In the genomic region with DNA sequence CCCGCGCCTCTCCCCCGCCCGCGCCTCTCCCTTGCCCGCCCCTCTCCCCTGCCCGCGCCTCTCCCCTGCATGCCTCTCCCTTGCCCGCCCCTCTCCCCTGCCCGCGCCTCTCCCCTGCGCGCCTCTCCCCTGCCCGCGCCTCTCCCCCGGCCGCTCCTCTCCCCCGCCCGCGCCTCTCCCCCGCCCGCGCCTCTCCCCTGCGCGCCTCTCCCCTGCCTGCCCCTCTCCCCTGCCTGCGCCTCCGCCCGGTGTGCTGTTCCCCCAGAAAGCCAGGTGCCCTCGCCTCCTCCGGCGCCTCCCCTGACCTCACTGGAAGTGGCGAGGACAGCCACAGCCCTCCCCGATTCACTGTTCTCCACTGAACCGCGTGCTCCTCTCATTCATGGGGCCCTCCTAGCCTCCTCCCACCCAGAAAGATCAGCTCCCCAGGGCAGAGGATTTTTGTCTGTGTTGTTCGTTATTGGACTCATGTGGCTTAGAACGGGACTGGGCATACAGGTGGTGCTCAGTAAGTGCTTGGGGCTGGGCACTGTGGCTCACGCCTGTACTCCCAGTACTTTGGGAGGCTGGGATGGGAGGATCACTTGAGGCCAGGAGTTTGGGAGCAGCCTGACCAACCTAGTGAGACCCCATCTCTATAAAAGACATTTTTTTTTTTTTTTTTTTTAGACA, we compare ENCODE assay signal across 18 cellular contexts. TPM values are rescaled to one million over a fixed set of nuclear protein-coding genes. Genes with fewer than 3 reads are reported as not detected.
DNase-seq lines count a peak whose midpoint lies in the region; ATAC-seq and TF ChIP-seq lines count a peak whose summit lies in the region.
"Had no signal": no experiment of that assay in that cellular context is flagged by ENCODE, and none has a peak within 500 bp of the region (broad histone marks: within the 10 kb centered on the region; RNA-seq: fewer than 3 reads in every experiment).

No MANE protein-coding gene starts in this region.

- H3K4me3 ChIP-seq in MM.1S (ENCODE audit: low read length) (no peak overlapping the region), mammary epithelial cell (replicated peaks in 1 of 3; ENCODE audit: insufficient read depth in 1 of 3, low read depth in 2 of 3, low read length in 3 of 3) (no peak overlapping the region)
- H3K4me3 ChIP-seq: lung had no signal

- TF ChIP-seq CTCF in MM.1S (IDR thresholded peaks at IDR 0.05; ENCODE audit: low read length) = no peak
- TF ChIP-seq CTCF in mammary epithelial cell (conservative IDR thresholded peaks at IDR 0.05 in 1 of 2, IDR thresholded peaks at IDR 0.05 in 1 of 2; ENCODE audit: extremely low read depth in 1 of 2, insufficient read depth in 1 of 2, low read depth in 1 of 2, low read length in 2 of 2) = no peak

- H3K27me3 ChIP-seq in MM.1S (replicated peaks; ENCODE audit: insufficient read depth, low read length) (peaks cover 81% of the 10 kb centered on the region), mammary epithelial cell (ENCODE audit: insufficient read depth, low read length) (peaks cover 9% of the 10 kb centered on the region)

- H3K4me1 ChIP-seq in MM.1S (ENCODE audit: low read length) = peaks cover 8% of the 10 kb centered on the region; the same call in 1 of the 2 replicates
- peaks cover 14% of the 10 kb centered on the region for H3K4me1 ChIP-seq in mammary epithelial cell (ENCODE audit: insufficient read depth, low read length)

- peak overlapping the region; percentile 49 for H3K27ac Mint-ChIP-seq in T-helper 1 cell treated with Interleukin-12 subunit alpha and Interleukin-12 subunit beta and Interleukin-4 antibody, amounts not matched to agents 30 μg/mL and 1 μg/mL, for 36 hours
- H3K27ac Mint-ChIP-seq: activated CD4-positive, alpha-beta T cell treated with anti-CD3 and anti-CD28 coated beads for 36 hours; activated naive CD4-positive, alpha-beta T cell treated with anti-CD3 and anti-CD28 coated beads, Interleukin-2, amount 50 U/mL, for 72 hours had no signal

- ATAC-seq in GM21529 (IDR thresholded peaks at IDR 0.05; ENCODE audit: unreplicated experiment) = no peak
- ATAC-seq in HG03095 (IDR thresholded peaks at IDR 0.05; ENCODE audit: unreplicated experiment) = no peak
- ATAC-seq: activated CD4-positive, alpha-beta T cell treated with anti-CD3 and anti-CD28 coated beads for 36 hours; activated naive CD4-positive, alpha-beta T cell treated with anti-CD3 and anti-CD28 coated beads, Interleukin-2, amount 50 U/mL, for 72 hours had no signal

- H3K27ac ChIP-seq in MM.1S (ENCODE audit: low read length) (no peak overlapping the region), mammary epithelial cell (ENCODE audit: insufficient read depth, low read depth, low read length) (no peak overlapping the region)
- H3K27ac ChIP-seq: tibial nerve had no signal

- peaks cover 2% of the 10 kb centered on the region for H3K4me1 Mint-ChIP-seq in T-helper 1 cell treated with Interleukin-12 subunit alpha and Interleukin-12 subunit beta and Interleukin-4 antibody, amounts not matched to agents 30 μg/mL and 1 μg/mL, for 36 hours (ENCODE audit: low read depth)

- in situ Hi-C loops in mammary epithelial cell (cut with MboI; ENCODE audit: low sequenced_read_pairs in 2 of 2) = no loop called here

- H3K36me3 ChIP-seq in MM.1S (replicated peaks; ENCODE audit: insufficient read depth, low read length) = no peaks in the 10 kb centered on the region
- H3K36me3 ChIP-seq in mammary epithelial cell (ENCODE audit: insufficient read depth, low read length) = no peaks in the 10 kb centered on the region
- H3K36me3 ChIP-seq: tibial nerve had no signal

- H4K20me1 ChIP-seq in MM.1S (ENCODE audit: insufficient read depth, low read length) = no peaks in the 10 kb centered on the region
- H4K20me1 ChIP-seq in mammary epithelial cell (ENCODE audit: insufficient read depth, low read length) = no peaks in the 10 kb centered on the region

- no peaks in the 10 kb centered on the region for H3K79me2 ChIP-seq in MM.1S (ENCODE audit: low read length)
- no peaks in the 10 kb centered on the region for H3K79me2 ChIP-seq in mammary epithelial cell (ENCODE audit: insufficient read depth, low read length)

- H3K9me2 ChIP-seq in MM.1S (replicated peaks; ENCODE audit: insufficient read depth, low read length) = no peaks in the 10 kb centered on the region

- dilution Hi-C loops in mammary epithelial cell (cut with HindIII; ENCODE audit: low sequenced_read_pairs) = no loop called here

- no TSS peak for BruUV-seq in mammary epithelial cell (replicated peaks; lab: Mats Ljungman, UMichigan)

- H3F3A ChIP-seq in MM.1S (ENCODE audit: insufficient read depth, low read length) = peaks cover 9% of the 10 kb centered on the region

- H2AFZ ChIP-seq in MM.1S (ENCODE audit: low read length) (no peak overlapping the region), mammary epithelial cell (ENCODE audit: low read depth, low read length) (peak overlapping the region; percentile 39)

- H3K4me2 ChIP-seq in MM.1S (ENCODE audit: low read depth, low read length) = 0 out of 2 replicates have a peak overlapping the region, but pooled peaks have one; percentile 16
- no peak overlapping the region for H3K4me2 ChIP-seq in mammary epithelial cell (ENCODE audit: insufficient read depth, low read depth, low read length)

- H3K9me3 ChIP-seq in MM.1S (replicated peaks; ENCODE audit: insufficient read depth, low read length) = no peaks in the 10 kb centered on the region
- no peaks in the 10 kb centered on the region for H3K9me3 ChIP-seq in mammary epithelial cell (replicated peaks; ENCODE audit: insufficient read depth, low read length)
- H3K9me3 ChIP-seq: tibial nerve had no signal

- DNase-seq in T-helper 1 cell = no peak
- DNase-seq in MM.1S = no peak
- no peak for DNase-seq in mammary epithelial cell
- peak; percentile 60 for DNase-seq in posterior vena cava (ENCODE audit: low spot score)
- DNase-seq in NCI-H2029 treated with DMSO at 0.1 percent for 48 hours (lab: John Stamatoyannopoulos, UW) = no peak
- DNase-seq: activated CD4-positive, alpha-beta T cell treated with anti-CD3 and anti-CD28 coated beads for 36 hours; foreskin melanocyte; NCI-H1092 treated with DMSO at 0.1 percent for 48 hours; NCI-H526 treated with DMSO at 0.1 percent for 48 hours; stimulated activated CD4-positive, alpha-beta T cell treated with anti-CD3 and anti-CD28 coated beads, Interleukin-2, amount 100 ng/mL, for 24 hours had no signal

- H3K4me3 Mint-ChIP-seq in T-helper 1 cell treated with Interleukin-12 subunit alpha and Interleukin-12 subunit beta and Interleukin-4 antibody, amounts not matched to agents 30 μg/mL and 1 μg/mL, for 36 hours = no peak overlapping the region
- H3K4me3 Mint-ChIP-seq: activated CD4-positive, alpha-beta T cell treated with anti-CD3 and anti-CD28 coated beads for 36 hours had no signal

- H3K36me3 Mint-ChIP-seq in T-helper 1 cell treated with Interleukin-12 subunit alpha and Interleukin-12 subunit beta and Interleukin-4 antibody, amounts not matched to agents 30 μg/mL and 1 μg/mL, for 36 hours (ENCODE audit: low read depth) = no peaks in the 10 kb centered on the region
- H3K36me3 Mint-ChIP-seq: activated naive CD4-positive, alpha-beta T cell treated with anti-CD3 and anti-CD28 coated beads, Interleukin-2, amount 50 U/mL, for 72 hours had no signal

- intact Hi-C loops in mammary epithelial cell (cut with micrococcal nuclease) = no loop called here
- intact Hi-C loops in posterior vena cava (cut with DNase I) = no loop called here

- H3K9ac ChIP-seq in MM.1S (ENCODE audit: low read length) (no peak overlapping the region), mammary epithelial cell (ENCODE audit: insufficient read depth, low read length) (no peak overlapping the region)

- CTCF ChIA-PET in mammary epithelial cell (lab: Charles Lee; ENCODE audit: low non-redundant PET) = no interaction called here

- H3K9me3 Mint-ChIP-seq in T-helper 1 cell treated with Interleukin-12 subunit alpha and Interleukin-12 subunit beta and Interleukin-4 antibody, amounts not matched to agents 30 μg/mL and 1 μg/mL, for 36 hours = no peaks in the 10 kb centered on the region
- H3K9me3 Mint-ChIP-seq: activated naive CD4-positive, alpha-beta T cell treated with anti-CD3 and anti-CD28 coated beads, Interleukin-2, amount 50 U/mL, for 72 hours had no signal

- H3K27me3 Mint-ChIP-seq in T-helper 1 cell treated with Interleukin-12 subunit alpha and Interleukin-12 subunit beta and Interleukin-4 antibody, amounts not matched to agents 30 μg/mL and 1 μg/mL, for 36 hours (ENCODE audit: low read depth) = peaks cover 17% of the 10 kb centered on the region

- WGBS in mammary epithelial cell (ENCODE audit: low coverage, missing lambda C conversion rate) = 23% methylated on average over 5 of the region's 38 CpGs

RNA-seq across cellular contexts. Expression of a gene that starts 3.6 kb away (rescaled TPM):
- total RNA-seq in mammary epithelial cell = not detected
- polyA plus RNA-seq in mammary epithelial cell = not detected
- polyA minus RNA-seq in mammary epithelial cell = not detected
- total RNA-seq in posterior vena cava = under 1 TPM in 1 of 2 donors, not detected in 1; 0.38 TPM
- total RNA-seq: activated CD4-positive, alpha-beta T cell treated with anti-CD3 and anti-CD28 coated beads for 36 hours; activated naive CD4-positive, alpha-beta T cell treated with anti-CD3 and anti-CD28 coated beads, Interleukin-2, amount 50 U/mL, for 72 hours; right cardiac atrium; tibial nerve had no signal
- polyA plus RNA-seq: right cardiac atrium had no signal

RNA-seq across cellular contexts. Expression of a gene that starts 7.7 kb away (rescaled TPM):
- not detected for total RNA-seq in mammary epithelial cell
- not detected for polyA plus RNA-seq in mammary epithelial cell
- polyA minus RNA-seq in mammary epithelial cell = not detected
- total RNA-seq in posterior vena cava = 1 to 10 TPM in 1 of 2 donors, under 1 TPM in 1; 0.33 to 2.2 TPM
- total RNA-seq: activated CD4-positive, alpha-beta T cell treated with anti-CD3 and anti-CD28 coated beads for 36 hours; activated naive CD4-positive, alpha-beta T cell treated with anti-CD3 and anti-CD28 coated beads, Interleukin-2, amount 50 U/mL, for 72 hours had no signal

RNA-seq across cellular contexts. Expression of a gene that starts 15.0 kb away (rescaled TPM):
- 1 to 10 TPM in 1 of 2 donors, under 1 TPM in 1; 0.50 to 1.3 TPM for total RNA-seq in mammary epithelial cell
- 1.0 TPM for polyA plus RNA-seq in mammary epithelial cell
- not detected for polyA minus RNA-seq in mammary epithelial cell
- total RNA-seq in posterior vena cava = 100 to 1,000 TPM; 122 to 297 TPM

RNA-seq across cellular contexts. Expression of a gene that starts 16.8 kb away (rescaled TPM):
- total RNA-seq in mammary epithelial cell (not detected), posterior vena cava (under 1 TPM in 1 of 2 donors, not detected in 1; 0.29 TPM)
- polyA plus RNA-seq in mammary epithelial cell = not detected
- not detected for polyA minus RNA-seq in mammary epithelial cell
- total RNA-seq: activated CD4-positive, alpha-beta T cell treated with anti-CD3 and anti-CD28 coated beads for 36 hours; activated naive CD4-positive, alpha-beta T cell treated with anti-CD3 and anti-CD28 coated beads, Interleukin-2, amount 50 U/mL, for 72 hours; right cardiac atrium had no signal

RNA-seq across cellular contexts. Expression of a gene that starts 22.7 kb away (rescaled TPM):
- total RNA-seq in mammary epithelial cell (under 1 TPM in 1 of 2 donors, not detected in 1; under 0.01 TPM), posterior vena cava (not detected)
- not detected for polyA plus RNA-seq in mammary epithelial cell
- not detected for polyA minus RNA-seq in mammary epithelial cell
- total RNA-seq: activated CD4-positive, alpha-beta T cell treated with anti-CD3 and anti-CD28 coated beads for 36 hours; activated naive CD4-positive, alpha-beta T cell treated with anti-CD3 and anti-CD28 coated beads, Interleukin-2, amount 50 U/mL, for 72 hours; cardiac septum; right cardiac atrium; tibial nerve had no signal

Comparison
In these comparisons a context has a peak if more than half of its experiments do, and no peak if none do; other contexts are left out.
1. RNA of a gene that starts 15.0 kb away (total RNA-seq): 122 to 297 TPM in posterior vena cava; 0.50 to 1.3 TPM in mammary epithelial cell; every median in the first group is over 10 times any median in the second.